In genomic region chrX:19225906-19226305, GRCh38 we compare ENCODE assay signal across 13 cellular contexts.
DNase-seq lines count a peak whose midpoint lies in the region; ATAC-seq, FAIRE-seq and TF ChIP-seq lines count a peak whose summit lies in the region.
"Had no signal": no experiment of that assay in that cellular context is flagged by ENCODE, and none has a peak within 500 bp of the region (broad histone marks: within the 10 kb centered on the region; RNA-seq: fewer than 3 reads in every experiment).

No MANE protein-coding gene starts in this region.

- DNase-seq in BE2C (no peak), GM19239 (ENCODE audit: insufficient read length, low spot score) (no peak), Panc1 (ENCODE audit: low read depth, low spot score) (no peak), fibroblast of the conjunctiva (ENCODE audit: low read depth) (peak; percentile 12), hepatic stellate cell (ENCODE audit: low spot score) (no peak), ascending aorta (ENCODE audit: low spot score in 2 of 2) (no peak), NCI-H774 (lab: John Stamatoyannopoulos, UW) (no peak), NCI-H1417 treated with DMSO at 0.1 percent for 48 hours (lab: John Stamatoyannopoulos, UW) (no peak)
- DNase-seq: activated B cell treated with CpG ODN at 0.5 μM for 24 hours; activated naive CD8-positive, alpha-beta T cell treated with anti-CD3 and anti-CD28 coated beads, Interleukin-2, amount 10 ng/mL, durations not matched to agents 7 days and 5 days; NCI-H1436 treated with DMSO at 0.1 percent for 48 hours; stimulated activated CD4-positive, alpha-beta T cell treated with anti-CD3 and anti-CD28 coated beads, Interleukin-2, amount 100 ng/mL, for 48 hours had no signal

- CTCF ChIA-PET in Panc1 (lab: Charles Lee) = interaction anchor here (0.6 kb wide), 1 partner anchor 13 kb away, joined by 3 read pairs; no protein-coding TSS in a partner anchor

- no TSS peak for BruUV-seq in Panc1 (replicated peaks; lab: Mats Ljungman, UMichigan)

- H3K4me1 ChIP-seq in BE2C = no peaks in the 10 kb centered on the region
- H3K4me1 ChIP-seq in Panc1 (ENCODE audit: control insufficient read depth, insufficient read depth, low read length) = no peaks in the 10 kb centered on the region
- H3K4me1 ChIP-seq in ascending aorta = no peaks in the 10 kb centered on the region
- H3K4me1 ChIP-seq: Caco-2 had no signal

- H3K36me3 ChIP-seq in BE2C (no peaks in the 10 kb centered on the region), Panc1 (ENCODE audit: control insufficient read depth, insufficient read depth, low read length) (no peaks in the 10 kb centered on the region), ascending aorta (no peaks in the 10 kb centered on the region)

- intact Hi-C loops in Panc1 (cut with micrococcal nuclease; ENCODE audit: unreplicated experiment) = no loop called here
- intact Hi-C loops in ascending aorta (cut with DNase I) = no loop called here

- no peaks in the 10 kb centered on the region for H3K27me3 ChIP-seq in BE2C
- no peaks in the 10 kb centered on the region for H3K27me3 ChIP-seq in Panc1 (ENCODE audit: control insufficient read depth, insufficient read depth, low read length)
- H3K27me3 ChIP-seq in ascending aorta = no peaks in the 10 kb centered on the region

- H3K4me3 ChIP-seq in BE2C (ENCODE audit: low read depth, low read length) (no peak overlapping the region), Panc1 (ENCODE audit: low read depth in 2 of 2, low read length in 2 of 2) (no peak overlapping the region), ascending aorta (no peak overlapping the region)

- TF ChIP-seq CTCF in BE2C (IDR thresholded peaks at IDR 0.05; ENCODE audit: low read depth, low read length) = peak; percentile 37
- peak; percentile 48 for TF ChIP-seq CTCF in Panc1 (IDR thresholded peaks at IDR 0.05)
- TF ChIP-seq CTCF in ascending aorta (IDR thresholded peaks at IDR 0.05) = no peak

- H3K9me3 ChIP-seq in BE2C = no peaks in the 10 kb centered on the region
- H3K9me3 ChIP-seq in Panc1 (ENCODE audit: control insufficient read depth, insufficient read depth, low read depth, low read length) = no peaks in the 10 kb centered on the region
- H3K9me3 ChIP-seq in ascending aorta = no peaks in the 10 kb centered on the region
- H3K9me3 ChIP-seq: Caco-2 had no signal

- H3K27ac ChIP-seq in Panc1 (ENCODE audit: low read length) (no peak overlapping the region), ascending aorta (no peak overlapping the region)

- peak; percentile 78 for FAIRE-seq in GM19239 (lab: Jason Lieb, UNC)

- in situ Hi-C loops in Panc1 (cut with HindIII; ENCODE audit: low pct_unique_long_range_greater_than_20kb, low sequenced_read_pairs) = no loop called here

- ATAC-seq in Panc1 = peak; percentile 53; the same call in 1 of the 2 replicates

- POLR2A ChIA-PET in Panc1 (lab: Charles Lee) = no interaction called here

Comparison
In these comparisons a context has a peak if more than half of its experiments do, and no peak if none do; other contexts are left out.
1. CTCF ChIP-seq: peak in BE2C (single experiment) and Panc1 (single experiment); none in ascending aorta (0 of 3).